27 cellular contexts compared by ENCODE assay signal in the genomic region with DNA sequence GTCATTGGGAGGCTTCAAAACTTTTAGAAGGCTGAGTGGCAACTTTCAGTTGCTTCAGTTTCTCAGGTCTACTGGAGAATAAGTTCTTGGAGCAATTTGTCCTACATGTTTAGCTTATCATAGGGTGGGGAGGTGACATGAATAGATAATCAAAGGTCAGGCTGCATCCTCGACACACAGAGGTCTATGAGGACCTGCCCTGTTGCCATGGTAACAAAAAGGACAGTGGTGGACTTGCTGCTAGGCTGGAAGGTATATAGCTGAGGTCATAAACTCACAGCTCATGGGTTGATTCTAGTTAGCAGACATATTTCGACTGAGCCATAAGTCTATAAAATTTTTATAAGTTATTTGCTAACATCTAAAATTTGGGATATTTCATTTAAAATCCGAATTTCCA.
DNase-seq lines count a peak whose midpoint lies in the region; ATAC-seq, FAIRE-seq and TF ChIP-seq lines count a peak whose summit lies in the region.
"Had no signal": no experiment of that assay in that cellular context is flagged by ENCODE, and none has a peak within 500 bp of the region (broad histone marks: within the 10 kb centered on the region; RNA-seq: fewer than 3 reads in every experiment).

No MANE protein-coding gene starts in this region.

- WGBS in K562 (ENCODE audit: insufficient coverage, low coverage, missing lambda C conversion rate) = 6% methylated on average over 3 of the region's 3 CpGs

- POLR2A ChIA-PET in K562 (lab: Yijun Ruan, JAX) = interaction anchor here (1.0 kb wide), 1 partner anchor 15 kb away, joined by 6 read pairs; no protein-coding TSS in a partner anchor

- H3K9ac ChIP-seq in K562 (ENCODE audit: insufficient read depth in 1 of 2, low read depth in 2 of 2, low read length in 2 of 2) = no peak overlapping the region
- H3K9ac ChIP-seq: BLaER1 had no signal

- intact Hi-C loops in K562 (cut with micrococcal nuclease) (no loop called here), mucosa of descending colon (cut with DNase I, micrococcal nuclease) (no loop called here)

- no peak for ATAC-seq in K562
- ATAC-seq in mucosa of descending colon = peak; percentile 65
- ATAC-seq in HG03439 (IDR thresholded peaks at IDR 0.05; ENCODE audit: unreplicated experiment) = no peak
- ATAC-seq: A549, GM12878 had no signal

- no peaks in the 10 kb centered on the region for H3K9me1 ChIP-seq in K562 (ENCODE audit: control insufficient read depth, insufficient read depth, low read length)

- H3K79me2 ChIP-seq in K562 (ENCODE audit: control insufficient read depth, insufficient read depth, low read length) = no peaks in the 10 kb centered on the region

- TF ChIP-seq RAD21 in K562 (CRISPR knock-in tag; conservative IDR thresholded peaks at IDR 0.05 in 1 of 2, IDR thresholded peaks at IDR 0.05 in 1 of 2) = no peak

- H3K4me2 ChIP-seq in K562 (ENCODE audit: insufficient read depth, low read length) = no peak overlapping the region
- H3K4me2 ChIP-seq: A549, BLaER1 had no signal

- H3K27ac ChIP-seq in K562 (ENCODE audit: extremely low read depth, low read depth, low read length) = no peak overlapping the region
- H3K27ac ChIP-seq: 22Rv1, A549, BLaER1 had no signal

- BruUV-seq in K562 (replicated peaks; lab: Mats Ljungman, UMichigan) = no TSS peak

- no peaks in the 10 kb centered on the region for H3K9me3 ChIP-seq in K562 (replicated peaks; ENCODE audit: control insufficient read depth, insufficient read depth, low read depth, low read length)
- H3K9me3 ChIP-seq in mucosa of descending colon = no peaks in the 10 kb centered on the region
- H3K9me3 ChIP-seq: A549, BE2C had no signal

- DNase-seq in DMS53 (lab: John Stamatoyannopoulos, UW) = peak; percentile 10
- no peak for DNase-seq in DMS53 treated with DMSO at 0.1 percent for 48 hours (lab: John Stamatoyannopoulos, UW; ENCODE audit: unreplicated experiment)
- DNase-seq in NCI-H748 (lab: John Stamatoyannopoulos, UW; ENCODE audit: unreplicated experiment) = peak; percentile 38
- DNase-seq in NCI-H748 treated with DMSO at 0.1 percent for 48 hours (lab: John Stamatoyannopoulos, UW) = no peak
- no peak for DNase-seq in K562 (ENCODE audit: extremely low read depth in 1 of 4, low spot score in 3 of 4)
- no peak for DNase-seq in mucosa of descending colon
- no peak for DNase-seq in stimulated activated CD4-positive, alpha-beta T cell treated with anti-CD3 and anti-CD28 coated beads, Interleukin-12 subunit alpha, Interleukin-12 subunit beta, amount 100 ng/mL, for 4 hours
- DNase-seq: AML-193; BE2C; C1 segment of cervical spinal cord; CD4-positive, alpha-beta memory T cell; CD4-positive, CD25-positive, alpha-beta regulatory T cell; CD8-positive, alpha-beta memory T cell; COR-L47; DMS 273 treated with DMSO at 0.1 percent for 48 hours; DMS153; DMS79; DND-41; EL; GDM1 had no signal

- no peak for TF ChIP-seq POLR2A in K562 (conservative IDR thresholded peaks at IDR 0.05)

- FAIRE-seq in K562 (lab: Jason Lieb, UNC) = no peak
- FAIRE-seq: A549, GM12878, GM12892, GM18507 had no signal

- H3K4me1 ChIP-seq in K562 (replicated peaks in 1 of 2; ENCODE audit: control insufficient read depth in 2 of 2, insufficient read depth in 2 of 2, low read length in 2 of 2) (no peaks in the 10 kb centered on the region), mucosa of descending colon (ENCODE audit: low read depth) (no peaks in the 10 kb centered on the region)
- H3K4me1 ChIP-seq: A549, BE2C had no signal

- H3K4me3 ChIP-seq in K562 (no peak overlapping the region), mucosa of descending colon (no peak overlapping the region)
- H3K4me3 ChIP-seq: A549, BLaER1, GM12878 had no signal

- no peak for TF ChIP-seq CTCF in K562 (IDR thresholded peaks at IDR 0.05 in 2 of 3, conservative IDR thresholded peaks at IDR 0.05 in 1 of 3; ENCODE audit: insufficient read depth in 2 of 3, low read depth in 1 of 3, low read length in 3 of 3)
- TF ChIP-seq CTCF in mucosa of descending colon (IDR thresholded peaks at IDR 0.05) = no peak

- no peak for TF ChIP-seq EP300 in K562 (IDR thresholded peaks at IDR 0.05; ENCODE audit: low read length)

- H4K20me1 ChIP-seq in K562 (replicated peaks; ENCODE audit: control insufficient read depth, insufficient read depth, low read length) = no peaks in the 10 kb centered on the region
- H4K20me1 ChIP-seq: BLaER1 had no signal

- H3K27me3 ChIP-seq in K562 (ENCODE audit: control insufficient read depth in 2 of 2, insufficient read depth in 2 of 2, low read length in 2 of 2) = no peaks in the 10 kb centered on the region
- H3K27me3 ChIP-seq: BE2C, BLaER1 had no signal

- in situ Hi-C loops in K562 (cut with MboI) = no loop called here

- CTCF ChIA-PET in K562 (lab: Yijun Ruan, JAX; ENCODE audit: low intra/inter-chr PET ratio) = no interaction called here

- H2AFZ ChIP-seq in K562 (ENCODE audit: low read depth, low read length) = no peak overlapping the region

- H3K36me3 ChIP-seq in K562 (ENCODE audit: control insufficient read depth, insufficient read depth, low read length) (no peaks in the 10 kb centered on the region), mucosa of descending colon (ENCODE audit: low read depth) (no peaks in the 10 kb centered on the region)
- H3K36me3 ChIP-seq: BE2C, BLaER1 had no signal

TF ChIP-seq in K562, 482 proteins besides CTCF, POLR2A, EP300 and RAD21:
- TF ChIP-seq TCF15 (CRISPR knock-in tag; IDR thresholded peaks at IDR 0.05) = no peak
- peak; percentile 89 for TF ChIP-seq RFX1 (IDR thresholded peaks at IDR 0.05)

Comparison
In these comparisons a context has a peak if more than half of its experiments do, and no peak if none do; other contexts are left out.
1. DNase-seq: peak in DMS53 (single experiment) and NCI-H748 (single experiment); none in DMS53 treated with DMSO at 0.1 percent for 48 hours (single experiment), NCI-H748 treated with DMSO at 0.1 percent for 48 hours (single experiment), K562 (0 of 4), mucosa of descending colon (0 of 3) and stimulated activated CD4-positive, alpha-beta T cell treated with anti-CD3 and anti-CD28 coated beads, Interleukin-12 subunit alpha, Interleukin-12 subunit beta, amount 100 ng/mL, for 4 hours (single experiment).